In genomic region chr18:78630356-78630755, GRCh38 we compare ENCODE assay signal across 26 cellular contexts.
"Had no signal": no experiment of that assay in that cellular context is flagged by ENCODE, and none has a peak within 500 bp of the region (broad histone marks: within the 10 kb centered on the region; RNA-seq: fewer than 3 reads in every experiment).

No MANE protein-coding gene starts in this region.

- H3K4me1 ChIP-seq: left lung, neural progenitor cell, prostate gland, spleen, testis, thyroid gland, transverse colon, upper lobe of left lung, vagina had no signal

- H3K9me3 ChIP-seq: ovary, prostate gland, testis, thyroid gland, transverse colon, upper lobe of left lung, vagina had no signal

- DNase-seq: heart left ventricle; hypothalamus; immature natural killer cell; kidney; left colon; left lung; natural killer cell; nephron progenitor cell; ovary; retina; right cardiac atrium; small intestine; spleen; stimulated activated CD4-positive, alpha-beta T cell treated with anti-CD3 and anti-CD28 coated beads, Interleukin-4, amount 100 ng/mL, for 24 hours; stimulated activated naive CD4-positive, alpha-beta T cell; testis; thyroid gland; transverse colon had no signal

- H3K9me3 Mint-ChIP-seq: natural killer cell had no signal

- H3K27ac ChIP-seq: heart left ventricle, left lung, neural progenitor cell, ovary, prostate gland, spleen, testis, thyroid gland, transverse colon, upper lobe of left lung, vagina had no signal

- ATAC-seq: heart left ventricle; left colon; left lung; natural killer cell; right cardiac atrium; sciatic nerve; stimulated activated effector memory CD8-positive, alpha-beta T cell treated with anti-CD3 and anti-CD28 coated beads, Interleukin-12 subunit alpha, Interleukin-12 subunit beta, amount 100 ng/mL, for 72 hours had no signal

- H3K4me3 ChIP-seq: heart left ventricle, left lung, lung, neural progenitor cell, ovary, prostate gland, spleen, testis, thyroid gland, transverse colon, upper lobe of left lung, vagina had no signal

- H3K27me3 ChIP-seq: left lung, neural progenitor cell, ovary, testis, thyroid gland, upper lobe of left lung, vagina had no signal

- H3K36me3 ChIP-seq: heart left ventricle, left lung, neural progenitor cell, ovary, prostate gland, spleen, thyroid gland, transverse colon, upper lobe of left lung, vagina had no signal

- H3K36me3 Mint-ChIP-seq: immature natural killer cell; natural killer cell; stimulated activated effector memory CD8-positive, alpha-beta T cell treated with anti-CD3 and anti-CD28 coated beads, Interleukin-12 subunit alpha, Interleukin-12 subunit beta, amount 100 ng/mL, for 72 hours had no signal

- H3K27ac Mint-ChIP-seq: natural killer cell; nephron progenitor cell; neural progenitor cell; stimulated activated effector memory CD8-positive, alpha-beta T cell treated with anti-CD3 and anti-CD28 coated beads, Interleukin-12 subunit alpha, Interleukin-12 subunit beta, amount 100 ng/mL, for 72 hours; stimulated activated naive CD8-positive, alpha-beta T cell treated with anti-CD3 and anti-CD28 coated beads, Interleukin-15, Interleukin-2, amounts not matched to agents 100 ng/mL and 50 ng/mL, for 24 hours had no signal

- H3K4me3 Mint-ChIP-seq: immature natural killer cell; natural killer cell; nephron progenitor cell; neural progenitor cell; stimulated activated effector memory CD8-positive, alpha-beta T cell treated with anti-CD3 and anti-CD28 coated beads, Interleukin-12 subunit alpha, Interleukin-12 subunit beta, amount 100 ng/mL, for 72 hours; stimulated activated naive CD8-positive, alpha-beta T cell treated with anti-CD3 and anti-CD28 coated beads, Interleukin-15, Interleukin-2, amounts not matched to agents 100 ng/mL and 50 ng/mL, for 24 hours had no signal
